Comparison of ENCODE assay signal across 10 cellular contexts in genomic region chr1:89823679-89824292, GRCh38. TPM values are rescaled to one million over a fixed set of nuclear protein-coding genes. Genes with fewer than 3 reads are reported as not detected.
DNase-seq lines count a peak whose midpoint lies in the region; ATAC-seq, FAIRE-seq and TF ChIP-seq lines count a peak whose summit lies in the region.
"Had no signal": no experiment of that assay in that cellular context is flagged by ENCODE, and none has a peak within 500 bp of the region (broad histone marks: within the 10 kb centered on the region; RNA-seq: fewer than 3 reads in every experiment).

No MANE protein-coding gene starts in this region.

- CTCF ChIA-PET in CD4-positive, alpha-beta T cell (lab: Charles Lee) = no interaction called here

- peaks cover 8% of the 10 kb centered on the region for H3K36me3 Mint-ChIP-seq in CD4-positive, alpha-beta T cell (ENCODE audit: low read depth)
- H3K36me3 Mint-ChIP-seq in GM23338 (ENCODE audit: low read depth) = peaks cover 40% of the 10 kb centered on the region

- H3K27ac Mint-ChIP-seq in CD4-positive, alpha-beta T cell = no peak overlapping the region
- H3K27ac Mint-ChIP-seq in GM23338 = peak overlapping the region; percentile 19; the same call in 1 of the 2 replicates

- H3K9me3 ChIP-seq in CD4-positive, alpha-beta T cell (ENCODE audit: control insufficient read depth, low read length) = no peaks in the 10 kb centered on the region
- H3K9me3 ChIP-seq: upper lobe of right lung had no signal

- H3K36me3 ChIP-seq in GM23338 (ENCODE audit: insufficient read depth) (0 out of 2 replicates have a peak, but pooled peaks cover 4% of the 10 kb centered on the region), kidney epithelial cell (ENCODE audit: control insufficient read depth, insufficient read depth, low read length) (no peaks in the 10 kb centered on the region)
- H3K36me3 ChIP-seq: upper lobe of right lung had no signal

- H3K9me2 ChIP-seq in GM23338 (ENCODE audit: insufficient read depth) = no peaks in the 10 kb centered on the region

- H4K20me1 ChIP-seq in GM23338 (replicated peaks; ENCODE audit: insufficient read depth) = peaks cover 10% of the 10 kb centered on the region

- H3K4me3 ChIP-seq in GM23338 (peak overlapping the region; percentile 96; the same call in 1 of the 2 replicates), kidney epithelial cell (ENCODE audit: low read depth, low read length) (peak overlapping the region; percentile 0)
- H3K4me3 ChIP-seq: coronary artery, upper lobe of right lung had no signal

- H3F3A ChIP-seq in GM23338 (replicated peaks; ENCODE audit: low read depth) = 0 out of 2 replicates have a peak, but pooled peaks cover 5% of the 10 kb centered on the region

- peaks cover 87% of the 10 kb centered on the region for H3K79me2 ChIP-seq in GM23338 (replicated peaks; ENCODE audit: insufficient read depth)

- H3K4me1 ChIP-seq in GM23338 (ENCODE audit: insufficient read depth) = peaks cover 34% of the 10 kb centered on the region

- POLR2A ChIA-PET in CD4-positive, alpha-beta T cell (lab: Charles Lee) = interaction anchor here (0.7 to 1.1 kb wide), 3 partner anchors 20 to 271 kb away, joined by 3 to 5 read pairs (median 3); no protein-coding TSS in a partner anchor

- peak overlapping the region; percentile 99; the same call in 1 of the 2 replicates for H3K4me2 ChIP-seq in GM23338

- peak; percentile 94 for FAIRE-seq in RCC 7860 (lab: Jason Lieb, UNC)

- ATAC-seq in CD4-positive, alpha-beta T cell (ENCODE audit: poor library complexity) = no peak
- ATAC-seq in GM23338 = no peak
- no peak for ATAC-seq in GM19023 (IDR thresholded peaks at IDR 0.05; ENCODE audit: unreplicated experiment)
- ATAC-seq in GM21529 (IDR thresholded peaks at IDR 0.05; ENCODE audit: unreplicated experiment) = no peak
- ATAC-seq: upper lobe of right lung had no signal

- H3K27ac ChIP-seq in CD4-positive, alpha-beta T cell (ENCODE audit: low read depth, low read length) = no peak overlapping the region
- no peak overlapping the region for H3K27ac ChIP-seq in GM23338 (ENCODE audit: low read depth)
- H3K27ac ChIP-seq: coronary artery, upper lobe of right lung had no signal

- peak overlapping the region; percentile 8 for H3K4me3 Mint-ChIP-seq in CD4-positive, alpha-beta T cell
- H3K4me3 Mint-ChIP-seq in GM23338 = peak overlapping the region; percentile 88

- peaks cover 41% of the 10 kb centered on the region for H3K4me1 Mint-ChIP-seq in CD4-positive, alpha-beta T cell (ENCODE audit: low read depth)
- H3K4me1 Mint-ChIP-seq in GM23338 = peaks cover 42% of the 10 kb centered on the region

- no peak for TF ChIP-seq CTCF in CD4-positive, alpha-beta T cell (IDR thresholded peaks at IDR 0.05)
- TF ChIP-seq CTCF in GM23338 (conservative IDR thresholded peaks at IDR 0.05; ENCODE audit: low read depth in 2 of 2) (no peak), kidney epithelial cell (IDR thresholded peaks at IDR 0.05; ENCODE audit: insufficient read depth, low read length, poor library complexity, severe bottlenecking) (no peak)

- H3K9me3 Mint-ChIP-seq in CD4-positive, alpha-beta T cell = no peaks in the 10 kb centered on the region
- H3K9me3 Mint-ChIP-seq in GM23338 = no peaks in the 10 kb centered on the region; the same call in 2 of the 3 replicates

- intact Hi-C loops in CD4-positive, alpha-beta T cell (cut with DNase I, micrococcal nuclease) = loop anchor here (2.0 to 10.0 kb wide), 4 partner anchors 15 to 164 kb away; no protein-coding TSS in a partner anchor

- no peak for DNase-seq in CD4-positive, alpha-beta T cell
- DNase-seq in GM23338 (ENCODE audit: low spot score) (no peak), RCC 7860 (ENCODE audit: low spot score) (peak; percentile 71), kidney epithelial cell (ENCODE audit: low read depth) (no peak), NCI-H1092 (lab: John Stamatoyannopoulos, UW) (no peak)
- DNase-seq in effector CD4-positive, alpha-beta T cell = no peak
- DNase-seq: upper lobe of right lung had no signal

- no peak overlapping the region for H2AFZ ChIP-seq in GM23338

- H3K27me3 ChIP-seq in CD4-positive, alpha-beta T cell (ENCODE audit: control insufficient read depth, insufficient read depth, low read length) = no peaks in the 10 kb centered on the region
- H3K27me3 ChIP-seq in GM23338 (ENCODE audit: insufficient read depth) (0 out of 2 replicates have a peak, but pooled peaks cover 5% of the 10 kb centered on the region), kidney epithelial cell (ENCODE audit: control insufficient read depth, insufficient read depth, low read length) (no peaks in the 10 kb centered on the region)
- H3K27me3 ChIP-seq: upper lobe of right lung had no signal

- no peaks in the 10 kb centered on the region for H3K27me3 Mint-ChIP-seq in CD4-positive, alpha-beta T cell
- peaks cover 10% of the 10 kb centered on the region for H3K27me3 Mint-ChIP-seq in GM23338 (ENCODE audit: insufficient read depth, low read depth, poor library complexity)

TF ChIP-seq in GM23338, 12 proteins besides CTCF, POLR2A, EP300 and RAD21:
- no peak for TF ChIP-seq CREB1 (CRISPR knock-in tag; IDR thresholded peaks at IDR 0.05; ENCODE audit: low read depth)
- no peak for TF ChIP-seq EZH2phosphoT487 (IDR thresholded peaks at IDR 0.05; ENCODE audit: unreplicated experiment)
- no peak for TF ChIP-seq ZNF114 (CRISPR knock-in tag; IDR thresholded peaks at IDR 0.05)
- TF ChIP-seq NANOG (IDR thresholded peaks at IDR 0.05; ENCODE audit: borderline replicate concordance) = no peak
- no peak for TF ChIP-seq REST (IDR thresholded peaks at IDR 0.05; ENCODE audit: unreplicated experiment)
- TF ChIP-seq POLR2AphosphoS5 (IDR thresholded peaks at IDR 0.05; ENCODE audit: low read depth) = no peak

RNA-seq across cellular contexts. Expression of gene LRRC8D, which starts 3.0 kb away (rescaled TPM):
- 10 to 100 TPM; 15.5 to 18.2 TPM for total RNA-seq in CD4-positive, alpha-beta T cell
- 48.1 and 48.8 TPM in 2 replicates for total RNA-seq in GM23338 (2014; rRNA removed; shearing (Covaris generic))
- 22.4 and 23.6 TPM in 2 replicates for polyA plus RNA-seq in GM23338 (2016; fragmentation: Nextera tagmentation; extraction: Ambion mirVana)
- total RNA-seq in kidney epithelial cell = 30.6 and 31.2 TPM in 2 replicates
